In the genomic region with DNA sequence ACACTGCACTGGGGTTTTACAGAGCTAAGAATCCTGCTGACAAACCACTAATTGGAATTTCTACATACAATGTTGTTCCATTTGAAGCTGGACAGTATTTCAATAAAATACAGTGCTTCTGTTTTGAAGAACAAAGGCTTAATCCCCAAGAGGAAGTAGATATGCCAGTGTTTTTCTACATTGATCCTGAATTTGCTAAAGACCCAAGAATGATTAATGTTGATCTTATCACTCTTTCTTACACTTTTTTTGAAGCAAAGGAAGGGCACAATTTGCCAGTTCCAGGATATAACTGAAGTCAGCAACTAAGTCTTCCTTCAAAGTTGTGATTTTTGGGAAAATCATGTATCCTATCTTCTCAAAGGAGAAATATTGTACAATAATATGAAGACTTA, we compare ENCODE assay signal across 8 cellular contexts. TPM values are rescaled to one million over a fixed set of nuclear protein-coding genes. Genes with fewer than 3 reads are reported as not detected.
A peak's percentile ranks its signal among the peaks of the same experiment; 100 is the strongest.
DNase-seq lines count a peak whose midpoint lies in the region; ATAC-seq, FAIRE-seq and TF ChIP-seq lines count a peak whose summit lies in the region.
"Not testable (repeated sequence)": the region's sequence is repeated elsewhere in the genome, so short reads cannot be mapped to it uniquely, and the experiment has no call there.

No MANE protein-coding gene starts in this region.

- not testable (repeated sequence) for H3K9ac ChIP-seq in fibroblast of lung (ENCODE audit: insufficient read depth, low read length); kidney (ENCODE audit: low read length in 2 of 2); stomach smooth muscle (ENCODE audit: low read length in 2 of 2)

- not testable (repeated sequence) for H3K4me1 ChIP-seq in GM23338 (ENCODE audit: insufficient read depth); SJSA1 (replicated peaks); fibroblast of lung (ENCODE audit: control insufficient read depth, extremely low read depth, insufficient read depth, low read length); kidney (ENCODE audit: control insufficient read depth in 1 of 2, insufficient read depth in 1 of 2, low read depth in 1 of 2, low read length in 2 of 2); neuron (ENCODE audit: insufficient read depth, low read length); stomach smooth muscle (ENCODE audit: control insufficient read depth, insufficient read depth, low read length)

- H2AFZ ChIP-seq in GM23338 (peak overlapping the region; percentile 100), fibroblast of lung (ENCODE audit: low read length) (peak overlapping the region; percentile 93), neuron (ENCODE audit: low read depth, low read length) (peak overlapping the region; percentile 68)

- FAIRE-seq in kidney (lab: Jason Lieb, UNC): peak; percentile 50

- H3K9me3 ChIP-seq in SJSA1 (replicated peaks); fibroblast of lung (ENCODE audit: control insufficient read depth, insufficient read depth, low read depth, low read length); neuron (ENCODE audit: low read length); stomach smooth muscle (ENCODE audit: control insufficient read depth in 2 of 2, low read length in 2 of 2): not testable (repeated sequence)
- peaks cover 0 to 16% of the 10 kb centered on the region in 2 donors for H3K9me3 ChIP-seq in kidney (ENCODE audit: control insufficient read depth in 1 of 2, low read length in 2 of 2)

- not testable (repeated sequence) for H3K27ac ChIP-seq in GM23338 (ENCODE audit: low read depth); SJSA1; brain microvascular endothelial cell; fibroblast of lung (ENCODE audit: insufficient read depth, low read length); kidney (ENCODE audit: low read depth in 2 of 2, low read length in 2 of 2); stomach smooth muscle (ENCODE audit: low read length)

- H3K27me3 ChIP-seq in GM23338 (ENCODE audit: insufficient read depth); SJSA1 (replicated peaks); brain microvascular endothelial cell (replicated peaks); fibroblast of lung (ENCODE audit: control insufficient read depth, insufficient read depth, low read length); neuron (ENCODE audit: insufficient read depth, low read length): not testable (repeated sequence)
- H3K27me3 ChIP-seq in stomach smooth muscle (ENCODE audit: control insufficient read depth in 1 of 2, insufficient read depth in 2 of 2, low read length in 2 of 2): peaks cover 13 to 15% of the 10 kb centered on the region in 2 donors

- not testable (repeated sequence) for H3K27ac Mint-ChIP-seq in GM23338; activated T-helper 1 cell treated with anti-CD3 and anti-CD28 coated beads, Interleukin-12 subunit alpha, Interleukin-12 subunit beta, Interleukin-2, Interleukin-4 antibody, amounts not matched to agents 30 ng/mL and 10 ng/mL and 1 ng/mL, durations not matched to agents 14 hours and 24 hours and 36 hours

- intact Hi-C loops in activated T-helper 1 cell treated with anti-CD3 and anti-CD28 coated beads, Interleukin-12 subunit alpha, Interleukin-12 subunit beta, Interleukin-2, Interleukin-4 antibody, amounts not matched to agents 30 ng/mL and 10 ng/mL and 1 ng/mL, durations not matched to agents 14 hours and 24 hours and 36 hours (cut with micrococcal nuclease): loop anchor here (5.0 kb wide), 1 partner anchor 140 kb away; a partner anchor contains a TSS
- intact Hi-C loops in kidney (cut with DNase I): not testable (repeated sequence)

- peak overlapping the region; percentile 95 for H3K4me3 Mint-ChIP-seq in GM23338
- H3K4me3 Mint-ChIP-seq in activated T-helper 1 cell treated with anti-CD3 and anti-CD28 coated beads, Interleukin-12 subunit alpha, Interleukin-12 subunit beta, Interleukin-2, Interleukin-4 antibody, amounts not matched to agents 30 ng/mL and 10 ng/mL and 1 ng/mL, durations not matched to agents 14 hours and 24 hours and 36 hours: peak overlapping the region; percentile 78

- in situ Hi-C loops in brain microvascular endothelial cell (cut with HindIII; ENCODE audit: low pct_ligation_motif_present, low sequenced_read_pairs): not testable (repeated sequence)

- not testable (repeated sequence) for DNase-seq in GM23338 (ENCODE audit: low spot score); SJSA1 (ENCODE audit: low read depth in 1 of 2, low spot score in 2 of 2); activated T-helper 1 cell treated with anti-CD3 and anti-CD28 coated beads, Interleukin-12 subunit alpha, Interleukin-12 subunit beta, Interleukin-2, Interleukin-4 antibody, amounts not matched to agents 30 ng/mL and 10 ng/mL and 1 ng/mL, durations not matched to agents 14 hours and 24 hours and 36 hours (ENCODE audit: low spot score); brain microvascular endothelial cell; fibroblast of lung (ENCODE audit: low read depth in 2 of 2); kidney

- H3K4me3 ChIP-seq in GM23338 (peak overlapping the region; percentile 70), SJSA1 (peak overlapping the region; percentile 26), brain microvascular endothelial cell (ENCODE audit: low read depth, low read length) (peak overlapping the region; percentile 72), fibroblast of lung (replicated peaks in 1 of 4; ENCODE audit: control extremely low read depth in 1 of 4, insufficient read depth in 1 of 4, low read depth in 3 of 4, low read length in 4 of 4) (peak overlapping the region; percentile 49 to 78 (median 65)), neuron (ENCODE audit: low read length) (peak overlapping the region; percentile 38), stomach smooth muscle (ENCODE audit: low read length in 2 of 2) (peak overlapping the region; percentile 24 to 67)
- not testable (repeated sequence) for H3K4me3 ChIP-seq in kidney (ENCODE audit: low read length in 2 of 2)

- H3K27me3 Mint-ChIP-seq in GM23338 (ENCODE audit: insufficient read depth, low read depth, poor library complexity): not testable (repeated sequence)
- peaks cover 26% of the 10 kb centered on the region for H3K27me3 Mint-ChIP-seq in activated T-helper 1 cell treated with anti-CD3 and anti-CD28 coated beads, Interleukin-12 subunit alpha, Interleukin-12 subunit beta, Interleukin-2, Interleukin-4 antibody, amounts not matched to agents 30 ng/mL and 10 ng/mL and 1 ng/mL, durations not matched to agents 14 hours and 24 hours and 36 hours (ENCODE audit: insufficient read depth)

- H3K4me2 ChIP-seq in GM23338 (peak overlapping the region; percentile 81), fibroblast of lung (ENCODE audit: extremely low read depth, insufficient read depth, low read length) (peak overlapping the region; percentile 85)

- H4K20me1 ChIP-seq in GM23338 (replicated peaks; ENCODE audit: insufficient read depth); fibroblast of lung (ENCODE audit: control insufficient read depth, extremely low read depth, insufficient read depth, low read length): not testable (repeated sequence)

- not testable (repeated sequence) for H3F3A ChIP-seq in GM23338 (replicated peaks; ENCODE audit: low read depth)

- not testable (repeated sequence) for H3K36me3 ChIP-seq in GM23338 (ENCODE audit: insufficient read depth); SJSA1; brain microvascular endothelial cell (replicated peaks); fibroblast of lung (ENCODE audit: control insufficient read depth, insufficient read depth, low read length); kidney (ENCODE audit: control insufficient read depth in 1 of 2, insufficient read depth in 2 of 2, low read length in 2 of 2); neuron (ENCODE audit: insufficient read depth, low read length); stomach smooth muscle (ENCODE audit: control insufficient read depth in 2 of 2, insufficient read depth in 2 of 2, low read length in 2 of 2)

- TF ChIP-seq CTCF in GM23338 (conservative IDR thresholded peaks at IDR 0.05; ENCODE audit: low read depth in 2 of 2); brain microvascular endothelial cell (IDR thresholded peaks at IDR 0.05; ENCODE audit: low read depth, low read length, missing control alignments); fibroblast of lung (conservative IDR thresholded peaks at IDR 0.05 in 1 of 2, IDR thresholded peaks at IDR 0.05 in 1 of 2; ENCODE audit: low read depth in 1 of 2, low read length in 2 of 2); kidney (IDR thresholded peaks at IDR 0.05; ENCODE audit: borderline replicate concordance, extremely low read depth, insufficient read depth): not testable (repeated sequence)

- not testable (repeated sequence) for ATAC-seq in GM23338

- H3K4me1 Mint-ChIP-seq in GM23338: not testable (repeated sequence)
- peaks cover 42% of the 10 kb centered on the region for H3K4me1 Mint-ChIP-seq in activated T-helper 1 cell treated with anti-CD3 and anti-CD28 coated beads, Interleukin-12 subunit alpha, Interleukin-12 subunit beta, Interleukin-2, Interleukin-4 antibody, amounts not matched to agents 30 ng/mL and 10 ng/mL and 1 ng/mL, durations not matched to agents 14 hours and 24 hours and 36 hours (ENCODE audit: low read depth)

- H3K79me2 ChIP-seq in GM23338 (replicated peaks; ENCODE audit: insufficient read depth); fibroblast of lung (ENCODE audit: control insufficient read depth, insufficient read depth, low read length): not testable (repeated sequence)

- not testable (repeated sequence) for H3K9me2 ChIP-seq in GM23338 (ENCODE audit: insufficient read depth)

- not testable (repeated sequence) for H3K36me3 Mint-ChIP-seq in GM23338 (ENCODE audit: low read depth)
- peaks cover 15% of the 10 kb centered on the region for H3K36me3 Mint-ChIP-seq in activated T-helper 1 cell treated with anti-CD3 and anti-CD28 coated beads, Interleukin-12 subunit alpha, Interleukin-12 subunit beta, Interleukin-2, Interleukin-4 antibody, amounts not matched to agents 30 ng/mL and 10 ng/mL and 1 ng/mL, durations not matched to agents 14 hours and 24 hours and 36 hours (ENCODE audit: low read depth)

- not testable (repeated sequence) for H3K9me3 Mint-ChIP-seq in GM23338
- H3K9me3 Mint-ChIP-seq in activated T-helper 1 cell treated with anti-CD3 and anti-CD28 coated beads, Interleukin-12 subunit alpha, Interleukin-12 subunit beta, Interleukin-2, Interleukin-4 antibody, amounts not matched to agents 30 ng/mL and 10 ng/mL and 1 ng/mL, durations not matched to agents 14 hours and 24 hours and 36 hours: peaks cover 19% of the 10 kb centered on the region

RNA-seq across cellular contexts. Expression of gene ZSCAN23, which starts 4.2 kb away (rescaled TPM):
- 3.1 and 7.8 TPM in 2 replicates for total RNA-seq in GM23338 (2014; rRNA removed; shearing (Covaris generic))
- polyA plus RNA-seq in GM23338 (2016; fragmentation: Nextera tagmentation; extraction: Ambion mirVana) (0.30 and 1.9 TPM in 2 replicates), fibroblast of lung (1.1 and 3.8 TPM in 2 replicates), kidney (ENCODE audit: insufficient read depth, low read depth, low replicate concordance) (0.49 TPM)
- 0.28 and 2.6 TPM in 2 replicates for total RNA-seq in SJSA1 (2014; rRNA removed; shearing (Covaris generic))
- total RNA-seq in activated T-helper 1 cell treated with anti-CD3 and anti-CD28 coated beads, Interleukin-12 subunit alpha, Interleukin-12 subunit beta, Interleukin-2, Interleukin-4 antibody, amounts not matched to agents 30 ng/mL and 10 ng/mL and 1 ng/mL, durations not matched to agents 14 hours and 24 hours and 36 hours: 1.1 and 2.2 TPM in 2 replicates
- total RNA-seq in fibroblast of lung (4.9 and 5.1 TPM in 2 replicates), kidney (5.5 TPM)
- 0.36 and 1.4 TPM in 2 replicates for polyA plus RNA-seq in fibroblast of lung (2012)
- polyA minus RNA-seq in fibroblast of lung (ENCODE audit: low replicate concordance): 0.71 and 1.1 TPM in 2 replicates

RNA-seq across cellular contexts. Expression of gene ZSCAN12, which starts 48.0 kb away (rescaled TPM):
- total RNA-seq in GM23338 (2014; rRNA removed; shearing (Covaris generic)): 5.7 and 7.3 TPM in 2 replicates
- polyA plus RNA-seq in GM23338 (2016; fragmentation: Nextera tagmentation; extraction: Ambion mirVana) (1.9 and 2.0 TPM in 2 replicates), fibroblast of lung (3.3 and 4.7 TPM in 2 replicates), kidney (ENCODE audit: insufficient read depth, low read depth, low replicate concordance) (1.3 TPM)
- total RNA-seq in SJSA1 (2014; rRNA removed; shearing (Covaris generic)): 4.8 and 6.6 TPM in 2 replicates
- total RNA-seq in activated T-helper 1 cell treated with anti-CD3 and anti-CD28 coated beads, Interleukin-12 subunit alpha, Interleukin-12 subunit beta, Interleukin-2, Interleukin-4 antibody, amounts not matched to agents 30 ng/mL and 10 ng/mL and 1 ng/mL, durations not matched to agents 14 hours and 24 hours and 36 hours: 5.6 and 5.7 TPM in 2 replicates
- total RNA-seq in fibroblast of lung (8.2 and 9.6 TPM in 2 replicates), kidney (7.9 TPM)
- 1.8 and 2.5 TPM in 2 replicates for polyA plus RNA-seq in fibroblast of lung (2012)
- polyA minus RNA-seq in fibroblast of lung (ENCODE audit: low replicate concordance): 1.8 and 2.4 TPM in 2 replicates
